ENCODE assay signal across 28 cellular contexts in the genomic region with DNA sequence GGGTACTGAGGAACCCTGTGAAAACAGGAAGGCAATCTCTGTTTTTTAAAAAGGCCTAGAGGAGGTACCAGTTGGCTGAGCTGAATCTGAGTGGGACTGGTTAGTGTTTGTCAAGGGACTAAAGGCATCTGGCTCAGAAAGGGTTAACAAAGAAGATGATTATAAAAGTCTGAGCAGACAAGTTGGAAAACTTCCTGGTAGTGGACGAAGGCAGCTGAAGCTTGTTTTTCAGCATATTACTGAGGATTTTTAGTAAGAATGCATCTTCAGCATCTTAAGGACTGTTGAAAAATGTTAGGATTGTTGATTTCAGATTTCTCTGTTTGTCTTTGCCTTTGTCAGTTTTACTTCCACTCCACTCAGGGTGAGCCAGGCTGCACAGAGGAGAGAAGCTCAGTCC. TPM values are rescaled to one million over a fixed set of nuclear protein-coding genes. Genes with fewer than 3 reads are reported as not detected.
DNase-seq lines count a peak whose midpoint lies in the region; ATAC-seq, FAIRE-seq and TF ChIP-seq lines count a peak whose summit lies in the region.
"Had no signal": no experiment of that assay in that cellular context is flagged by ENCODE, and none has a peak within 500 bp of the region (broad histone marks: within the 10 kb centered on the region; RNA-seq: fewer than 3 reads in every experiment).

No MANE protein-coding gene starts in this region.

- no peaks in the 10 kb centered on the region for H3K79me2 ChIP-seq in HepG2 (ENCODE audit: insufficient read depth, low read length)

- no peaks in the 10 kb centered on the region for H3K36me3 Mint-ChIP-seq in nephron (ENCODE audit: low read depth)
- H3K36me3 Mint-ChIP-seq in type B pancreatic cell: no peaks in the 10 kb centered on the region
- H3K36me3 Mint-ChIP-seq in effector memory CD8-positive, alpha-beta T cell (ENCODE audit: insufficient read depth): no peaks in the 10 kb centered on the region
- H3K36me3 Mint-ChIP-seq: CD14-positive monocyte had no signal

- H3K27ac Mint-ChIP-seq in nephron: peak overlapping the region; percentile 32 to 81 (median 43)
- H3K27ac Mint-ChIP-seq in type B pancreatic cell: peak overlapping the region; percentile 19
- no peak overlapping the region for H3K27ac Mint-ChIP-seq in effector memory CD8-positive, alpha-beta T cell
- H3K27ac Mint-ChIP-seq: CD14-positive monocyte; CD4-positive, alpha-beta T cell; CD8-positive, alpha-beta memory T cell; HFFc6 had no signal

- H3K9ac ChIP-seq in HepG2 (ENCODE audit: insufficient read depth, low read depth, low read length): no peak overlapping the region
- H3K9ac ChIP-seq: BLaER1 treated with 17β-estradiol and CSF1 and Interleukin-3, amounts not matched to agents 10 nM and 100 nM; GM23248 had no signal

- H3K36me3 ChIP-seq in HepG2 (replicated peaks in 1 of 2; ENCODE audit: control insufficient read depth in 1 of 2, insufficient read depth in 2 of 2, low read length in 2 of 2) (no peaks in the 10 kb centered on the region), right lobe of liver (no peaks in the 10 kb centered on the region), esophagus muscularis mucosa (no peaks in the 10 kb centered on the region)
- H3K36me3 ChIP-seq: BE2C; BLaER1 treated with 17β-estradiol and CSF1 and Interleukin-3, amounts not matched to agents 10 nM and 100 nM; HAP-1 had no signal

- no peak overlapping the region for H2AFZ ChIP-seq in HepG2 (ENCODE audit: low read length)
- H2AFZ ChIP-seq: GM23248 had no signal

- TF ChIP-seq CTCF in HepG2 (CRISPR knock-in tag; IDR thresholded peaks at IDR 0.05) (no peak), right lobe of liver (IDR thresholded peaks at IDR 0.05) (no peak), esophagus muscularis mucosa (IDR thresholded peaks at IDR 0.05) (no peak), nephron (IDR thresholded peaks at IDR 0.05; ENCODE audit: unreplicated experiment in 3 of 3) (no peak), type B pancreatic cell (conservative IDR thresholded peaks at IDR 0.05) (no peak)

- no peak overlapping the region for H3K4me2 ChIP-seq in HepG2 (ENCODE audit: low read depth, low read length)
- H3K4me2 ChIP-seq: BLaER1 treated with 17β-estradiol and CSF1 and Interleukin-3, amounts not matched to agents 10 nM and 100 nM had no signal

- DNase-seq in HepG2 (ENCODE audit: low spot score) (no peak), right lobe of liver (no peak), esophagus muscularis mucosa (ENCODE audit: extremely low spot score) (peak; percentile 21), type B pancreatic cell (ENCODE audit: extremely low spot score, unreplicated experiment) (no peak), DMS153 treated with DMSO at 0.1 percent for 48 hours (lab: John Stamatoyannopoulos, UW; ENCODE audit: unreplicated experiment) (no peak), AML-193 (lab: John Stamatoyannopoulos, UW) (no peak)
- no peak for DNase-seq in effector memory CD8-positive, alpha-beta T cell
- DNase-seq: BE2C; CD4-positive, alpha-beta T cell; CD8-positive, alpha-beta memory T cell; DMS 273 treated with DMSO at 0.1 percent for 48 hours; DMS53; DMS79 treated with DMSO at 0.1 percent for 48 hours; GF-D8; GM23248; HFFc6 had no signal

- ATAC-seq in HepG2 (no peak), right lobe of liver (no peak)
- no peak for ATAC-seq in effector memory CD8-positive, alpha-beta T cell (replicated peaks)

- POLR2A ChIA-PET in HepG2 (lab: Yijun Ruan, JAX): no interaction called here

- FAIRE-seq in HepG2 (lab: Jason Lieb, UNC): no peak
- FAIRE-seq: A204.1, D721Med, GM12891 had no signal

- TF ChIP-seq EP300 in HepG2 (IDR thresholded peaks at IDR 0.05; ENCODE audit: low read depth in 2 of 2, low read length in 2 of 2) (no peak), HepG2 (CRISPR knock-in tag; IDR thresholded peaks at IDR 0.05; ENCODE audit: borderline replicate concordance) (no peak), esophagus muscularis mucosa (IDR thresholded peaks at IDR 0.05) (no peak)

- H3K27me3 ChIP-seq in HepG2 (ENCODE audit: control insufficient read depth in 1 of 2, insufficient read depth in 2 of 2, low read length in 2 of 2): peaks cover 1 to 6% of the 10 kb centered on the region in 2 experiments; a peak in 2 of 5 replicates
- H3K27me3 ChIP-seq in right lobe of liver: no peaks in the 10 kb centered on the region
- H3K27me3 ChIP-seq in esophagus muscularis mucosa: peaks cover 0 to 49% (median 0%) of the 10 kb centered on the region in 4 donors

- H3K4me1 ChIP-seq in HepG2 (ENCODE audit: insufficient read depth, low read length): no peaks in the 10 kb centered on the region
- no peaks in the 10 kb centered on the region for H3K4me1 ChIP-seq in right lobe of liver
- H3K4me1 ChIP-seq in esophagus muscularis mucosa: no peaks in the 10 kb centered on the region
- H3K4me1 ChIP-seq: BE2C, HAP-1 had no signal

- H3K9me3 Mint-ChIP-seq in nephron (no peaks in the 10 kb centered on the region), type B pancreatic cell (no peaks in the 10 kb centered on the region)
- no peaks in the 10 kb centered on the region for H3K9me3 Mint-ChIP-seq in effector memory CD8-positive, alpha-beta T cell
- H3K9me3 Mint-ChIP-seq: CD4-positive, alpha-beta T cell; HFFc6 had no signal

- H3K4me3 ChIP-seq in HepG2 (replicated peaks in 1 of 3; ENCODE audit: insufficient read depth in 1 of 3, low read depth in 2 of 3, low read length in 3 of 3) (no peak overlapping the region), right lobe of liver (no peak overlapping the region), esophagus muscularis mucosa (no peak overlapping the region)
- H3K4me3 ChIP-seq: BLaER1 treated with 17β-estradiol and CSF1 and Interleukin-3, amounts not matched to agents 10 nM and 100 nM; GM23248; HAP-1 had no signal

- H3K9me3 ChIP-seq in HepG2 (ENCODE audit: low read length) (no peaks in the 10 kb centered on the region), right lobe of liver (no peaks in the 10 kb centered on the region), esophagus muscularis mucosa (no peaks in the 10 kb centered on the region)
- H3K9me3 ChIP-seq: BE2C; BLaER1 treated with 17β-estradiol and CSF1 and Interleukin-3, amounts not matched to agents 10 nM and 100 nM; HAP-1 had no signal

- no peaks in the 10 kb centered on the region for H4K20me1 ChIP-seq in HepG2 (ENCODE audit: insufficient read depth, low read length)
- H4K20me1 ChIP-seq: BLaER1 treated with 17β-estradiol and CSF1 and Interleukin-3, amounts not matched to agents 10 nM and 100 nM had no signal

- TF ChIP-seq RAD21 in HepG2 (CRISPR knock-in tag; IDR thresholded peaks at IDR 0.05): no peak

- in situ Hi-C loops in HepG2 (cut with HindIII; ENCODE audit: extremely low pct_ligation_motif_present, low pct_unique_long_range_greater_than_20kb): no loop called here

- H3K27ac ChIP-seq in HepG2 (ENCODE audit: extremely low read length, insufficient read depth, low read length) (no peak overlapping the region), right lobe of liver (no peak overlapping the region), esophagus muscularis mucosa (replicated peaks in 1 of 4) (no peak overlapping the region)
- H3K27ac ChIP-seq: 22Rv1; BLaER1 treated with 17β-estradiol and CSF1 and Interleukin-3, amounts not matched to agents 10 nM and 100 nM; GM23248 had no signal

- peaks cover 6% of the 10 kb centered on the region for H3K4me1 Mint-ChIP-seq in nephron
- H3K4me1 Mint-ChIP-seq in type B pancreatic cell (ENCODE audit: unreplicated experiment): peaks cover 4% of the 10 kb centered on the region
- H3K4me1 Mint-ChIP-seq in effector memory CD8-positive, alpha-beta T cell (ENCODE audit: low read depth in 2 of 2): peaks cover 0 to 1% of the 10 kb centered on the region in 2 donors
- H3K4me1 Mint-ChIP-seq: CD14-positive monocyte had no signal

- WGBS in HepG2 (ENCODE audit: low lambda C conversion rate): 8% methylated on average over 1 of the region's 1 CpG
- 17% methylated on average over 1 of the region's 1 CpG for WGBS in right lobe of liver (ENCODE audit: insufficient coverage, low coverage, low lambda C conversion rate, missing lambda C conversion rate)
- WGBS in esophagus muscularis mucosa: 4% methylated on average over 1 of the region's 1 CpG

- CTCF ChIA-PET in HepG2 (lab: Yijun Ruan, JAX; ENCODE audit: low intra/inter-chr PET ratio, low total read pairs): no interaction called here

- no TSS peak for BruUV-seq in HepG2 (replicated peaks; lab: Mats Ljungman, UMichigan)

- TF ChIP-seq POLR2A in HepG2 (IDR thresholded peaks at IDR 0.05; ENCODE audit: insufficient read depth in 1 of 2, low read depth in 2 of 2, low read length in 2 of 2): no peak
- TF ChIP-seq POLR2A in right lobe of liver (IDR thresholded peaks at IDR 0.05): no peak
- no peak for TF ChIP-seq POLR2A in esophagus muscularis mucosa (IDR thresholded peaks at IDR 0.05; ENCODE audit: low read depth)

- peak overlapping the region; percentile 22 to 70 (median 60) for H3K4me3 Mint-ChIP-seq in nephron
- H3K4me3 Mint-ChIP-seq in type B pancreatic cell: peak overlapping the region; percentile 42
- no peak overlapping the region for H3K4me3 Mint-ChIP-seq in effector memory CD8-positive, alpha-beta T cell
- H3K4me3 Mint-ChIP-seq: CD4-positive, alpha-beta T cell; CD8-positive, alpha-beta memory T cell; HFFc6 had no signal

- peaks cover 4% of the 10 kb centered on the region for H3K27me3 Mint-ChIP-seq in nephron (ENCODE audit: low read depth)
- H3K27me3 Mint-ChIP-seq in type B pancreatic cell: peaks cover 23% of the 10 kb centered on the region
- peaks cover 63 to 92% of the 10 kb centered on the region in 2 donors for H3K27me3 Mint-ChIP-seq in effector memory CD8-positive, alpha-beta T cell

- intact Hi-C loops in HepG2 (cut with micrococcal nuclease; ENCODE audit: unreplicated experiment) (loop anchor here (1.0 kb wide), 1 partner anchor 154 kb away; no protein-coding TSS in a partner anchor), right lobe of liver (cut with DNase I) (no loop called here), esophagus muscularis mucosa (cut with DNase I) (no loop called here)

RNA-seq across cellular contexts. Expression of a gene that starts 5.1 kb away (rescaled TPM):
- not detected in 2 replicates for total RNA-seq in HepG2 (2016; rRNA removed; fragmentation: Illumina TruSeq; extraction: Trizol)
- not detected in 2 replicates for total RNA-seq in HepG2 (2016; cell fraction: cytosol; rRNA removed; fragmentation: Illumina TruSeq; extraction: Trizol; ENCODE audit: low read depth)
- not detected in 2 replicates for total RNA-seq in HepG2 (2016; cell fraction: insoluble cytoplasmic fraction; rRNA removed; fragmentation: Illumina TruSeq; extraction: Trizol)
- not detected in 2 replicates for total RNA-seq in HepG2 (2016; cell fraction: membrane; rRNA removed; fragmentation: Illumina TruSeq; extraction: Trizol)
- total RNA-seq in HepG2 (2016; cell fraction: nucleus; rRNA removed; fragmentation: Illumina TruSeq; extraction: Trizol): not detected in 2 replicates
- polyA plus RNA-seq in HepG2 (2011; rRNA removed): not detected in 2 replicates
- not detected in 2 replicates for polyA plus RNA-seq in HepG2 (2011; cell fraction: cytosol; rRNA removed)
- polyA plus RNA-seq in HepG2 (2011; cell fraction: nucleus; rRNA removed): not detected in 2 replicates
- polyA plus RNA-seq in HepG2 (2012): not detected in 2 replicates
- not detected in 2 replicates for polyA plus RNA-seq in HepG2 (2016; cell fraction: cytosol; fragmentation: Illumina TruSeq; extraction: Trizol; ENCODE audit: low read depth)
- not detected in 2 replicates for polyA plus RNA-seq in HepG2 (2016; cell fraction: insoluble cytoplasmic fraction; fragmentation: Illumina TruSeq; extraction: Trizol; ENCODE audit: low read depth)
- not detected in 2 replicates for polyA plus RNA-seq in HepG2 (2016; cell fraction: membrane; fragmentation: Illumina TruSeq; extraction: Trizol; ENCODE audit: low read depth)
- polyA plus RNA-seq in HepG2 (2016; cell fraction: nucleus; fragmentation: Illumina TruSeq; extraction: Trizol; ENCODE audit: insufficient read depth, low read depth): not detected in 2 replicates
- polyA minus RNA-seq in HepG2 (2011; rRNA and poly(A)+ RNA removed; ENCODE audit: low replicate concordance): not detected in 2 replicates
- not detected in 2 replicates for polyA minus RNA-seq in HepG2 (2011; cell fraction: cytosol; rRNA and poly(A)+ RNA removed)
- polyA minus RNA-seq in HepG2 (2011; cell fraction: nucleus; rRNA and poly(A)+ RNA removed): not detected in 2 replicates
- not detected for total RNA-seq in right lobe of liver
- not detected for total RNA-seq in esophagus muscularis mucosa
- total RNA-seq in type B pancreatic cell (ENCODE audit: low replicate concordance): not detected in 2 replicates
- total RNA-seq: CD4-positive, alpha-beta T cell; CD8-positive, alpha-beta memory T cell; Daoy; G401; GM23248; H4; HFFc6 had no signal
- polyA plus RNA-seq: AG04450, CD14-positive monocyte, GM23248 had no signal

RNA-seq across cellular contexts. Expression of a gene that starts 15.2 kb away (rescaled TPM):
- total RNA-seq in HepG2 (2016; rRNA removed; fragmentation: Illumina TruSeq; extraction: Trizol): not detected in 2 replicates
- total RNA-seq in HepG2 (2016; cell fraction: cytosol; rRNA removed; fragmentation: Illumina TruSeq; extraction: Trizol; ENCODE audit: low read depth): not detected in 2 replicates
- not detected in 2 replicates for total RNA-seq in HepG2 (2016; cell fraction: insoluble cytoplasmic fraction; rRNA removed; fragmentation: Illumina TruSeq; extraction: Trizol)
- total RNA-seq in HepG2 (2016; cell fraction: membrane; rRNA removed; fragmentation: Illumina TruSeq; extraction: Trizol): not detected in 2 replicates
- total RNA-seq in HepG2 (2016; cell fraction: nucleus; rRNA removed; fragmentation: Illumina TruSeq; extraction: Trizol): not detected in 2 replicates
- polyA plus RNA-seq in HepG2 (2011; rRNA removed): not detected in 2 replicates
- polyA plus RNA-seq in HepG2 (2011; cell fraction: cytosol; rRNA removed): not detected in 2 replicates
- polyA plus RNA-seq in HepG2 (2011; cell fraction: nucleus; rRNA removed): not detected in 2 replicates
- not detected in 2 replicates for polyA plus RNA-seq in HepG2 (2012)
- not detected in 2 replicates for polyA plus RNA-seq in HepG2 (2016; cell fraction: cytosol; fragmentation: Illumina TruSeq; extraction: Trizol; ENCODE audit: low read depth)
- polyA plus RNA-seq in HepG2 (2016; cell fraction: insoluble cytoplasmic fraction; fragmentation: Illumina TruSeq; extraction: Trizol; ENCODE audit: low read depth): not detected in 2 replicates
- polyA plus RNA-seq in HepG2 (2016; cell fraction: membrane; fragmentation: Illumina TruSeq; extraction: Trizol; ENCODE audit: low read depth): not detected in 2 replicates
- polyA plus RNA-seq in HepG2 (2016; cell fraction: nucleus; fragmentation: Illumina TruSeq; extraction: Trizol; ENCODE audit: insufficient read depth, low read depth): not detected in 2 replicates
- not detected in 2 replicates for polyA minus RNA-seq in HepG2 (2011; rRNA and poly(A)+ RNA removed; ENCODE audit: low replicate concordance)
- polyA minus RNA-seq in HepG2 (2011; cell fraction: cytosol; rRNA and poly(A)+ RNA removed): not detected in 2 replicates
- not detected in 2 replicates for polyA minus RNA-seq in HepG2 (2011; cell fraction: nucleus; rRNA and poly(A)+ RNA removed)
- total RNA-seq in right lobe of liver: not detected
- total RNA-seq in esophagus muscularis mucosa: not detected
- total RNA-seq in type B pancreatic cell (ENCODE audit: low replicate concordance): not detected in 2 replicates
- total RNA-seq: CD4-positive, alpha-beta T cell; CD8-positive, alpha-beta memory T cell; Daoy; G401; GM23248; H4; HFFc6 had no signal
- polyA plus RNA-seq: AG04450; CD14-positive monocyte; CD8-positive, alpha-beta memory T cell; GM23248 had no signal

Comparison
In these comparisons a context has a peak if more than half of its experiments do, and no peak if none do; other contexts are left out.
1. H3K27ac Mint-ChIP-seq: peak in nephron (3 of 3) and type B pancreatic cell (single experiment); none in effector memory CD8-positive, alpha-beta T cell (0 of 2).
2. H3K4me3 Mint-ChIP-seq: peak in nephron (3 of 3) and type B pancreatic cell (single experiment); none in effector memory CD8-positive, alpha-beta T cell (0 of 2).